10 cellular contexts compared by ENCODE assay signal in genomic region chr11:114308689-114309089, GRCh38. TPM values are rescaled to one million over a fixed set of nuclear protein-coding genes. Genes with fewer than 3 reads are reported as not detected.
DNase-seq lines count a peak whose midpoint lies in the region; ATAC-seq and TF ChIP-seq lines count a peak whose summit lies in the region.
"Had no signal": no experiment of that assay in that cellular context is flagged by ENCODE, and none has a peak within 500 bp of the region (broad histone marks: within the 10 kb centered on the region; RNA-seq: fewer than 3 reads in every experiment).

No MANE protein-coding gene starts in this region.

- H3K4me3 ChIP-seq in fibroblast of villous mesenchyme (ENCODE audit: low read depth, low read length), result peak overlapping the region; percentile 47

- ATAC-seq in sciatic nerve (peak; percentile 75), HG03457 (IDR thresholded peaks at IDR 0.05; ENCODE audit: unreplicated experiment) (no peak), GM19035 (IDR thresholded peaks at IDR 0.05; ENCODE audit: unreplicated experiment) (no peak)

- intact Hi-C loops in sciatic nerve (cut with DNase I), result no loop called here

- peak; percentile 69 for DNase-seq in COR-L47 (lab: John Stamatoyannopoulos, UW)
- peak; percentile 66 for DNase-seq in RPMI7951 (ENCODE audit: low read depth)
- peak; percentile 78 for DNase-seq in fibroblast of villous mesenchyme (ENCODE audit: low read depth)
- DNase-seq in sciatic nerve (ENCODE audit: low spot score), result no peak
- DNase-seq in CD1c-positive myeloid dendritic cell (ENCODE audit: extremely low spot score), result no peak
- no peak for DNase-seq in NCI-H524 treated with DMSO at 0.1 percent for 48 hours (lab: John Stamatoyannopoulos, UW)
- DNase-seq: activated T-cell treated with anti-CD3 and anti-CD28 coated beads, Interleukin-2, amount 50 U/mL, for 24 hours; NCI-H187 had no signal

- no peak for TF ChIP-seq CTCF in fibroblast of villous mesenchyme (IDR thresholded peaks at IDR 0.05; ENCODE audit: insufficient read depth, low read depth, low read length)

RNA-seq across cellular contexts. Expression of gene NNMT, which starts 12.5 kb away (rescaled TPM):
- total RNA-seq in RPMI7951 (2014; rRNA removed; shearing (Covaris generic)), result 344 and 368 TPM in 2 replicates
- total RNA-seq in fibroblast of villous mesenchyme, result 505 and 713 TPM in 2 replicates
- 322 TPM for total RNA-seq in sciatic nerve

Comparison
In these comparisons a context has a peak if more than half of its experiments do, and no peak if none do; other contexts are left out.
1. DNase-seq: peak in COR-L47 (single experiment), RPMI7951 (single experiment) and fibroblast of villous mesenchyme (single experiment); none in sciatic nerve (single experiment), CD1c-positive myeloid dendritic cell (single experiment) and NCI-H524 treated with DMSO at 0.1 percent for 48 hours (single experiment).